9 cellular contexts compared by ENCODE assay signal in the genomic region with DNA sequence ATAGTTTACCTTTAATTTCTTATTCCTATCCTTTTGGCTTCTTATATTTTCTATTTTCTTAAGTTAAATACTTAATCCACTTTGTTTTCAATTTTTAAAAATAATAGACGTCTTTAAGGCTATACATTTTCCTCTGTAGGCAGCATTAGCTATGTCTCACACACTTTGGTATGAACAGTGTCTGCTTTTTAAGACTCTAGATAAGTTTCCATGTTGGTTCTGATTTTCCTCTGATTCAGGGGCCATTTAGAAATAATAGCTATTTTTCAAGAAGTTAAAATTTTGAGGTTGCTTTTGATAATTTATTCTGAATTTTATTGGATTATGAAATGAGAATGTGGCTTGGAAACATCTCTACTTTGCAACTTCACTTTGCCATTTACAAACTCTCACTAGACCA. TPM values are rescaled to one million over a fixed set of nuclear protein-coding genes. Genes with fewer than 3 reads are reported as not detected.
"Had no signal": no experiment of that assay in that cellular context is flagged by ENCODE, and none has a peak within 500 bp of the region (broad histone marks: within the 10 kb centered on the region; RNA-seq: fewer than 3 reads in every experiment).

No MANE protein-coding gene starts in this region.

- H2AFZ ChIP-seq: GM23248 had no signal

- DNase-seq: GM23248, GOT3, H7, KBM-7 had no signal

- H3K4me1 ChIP-seq: HAP-1 had no signal

- H3K9ac ChIP-seq: GM23248 had no signal

- H3K36me3 ChIP-seq: HAP-1 had no signal

- H3K9me3 ChIP-seq: HAP-1 had no signal

- ATAC-seq: HCT116 had no signal

- H3K27ac ChIP-seq: GM23248 had no signal

- H3K4me3 ChIP-seq: GM23248, HAP-1 had no signal

- H3K27ac Mint-ChIP-seq: IgD-negative memory B cell had no signal

- H3K36me3 Mint-ChIP-seq: IgD-negative memory B cell had no signal

RNA-seq across cellular contexts. Expression of a gene that starts 54.3 kb away (rescaled TPM):
- total RNA-seq: H4, HT-29 had no signal
- polyA plus RNA-seq: IgD-negative memory B cell had no signal
